Comparison of ENCODE assay signal across 8 cellular contexts in the genomic region with DNA sequence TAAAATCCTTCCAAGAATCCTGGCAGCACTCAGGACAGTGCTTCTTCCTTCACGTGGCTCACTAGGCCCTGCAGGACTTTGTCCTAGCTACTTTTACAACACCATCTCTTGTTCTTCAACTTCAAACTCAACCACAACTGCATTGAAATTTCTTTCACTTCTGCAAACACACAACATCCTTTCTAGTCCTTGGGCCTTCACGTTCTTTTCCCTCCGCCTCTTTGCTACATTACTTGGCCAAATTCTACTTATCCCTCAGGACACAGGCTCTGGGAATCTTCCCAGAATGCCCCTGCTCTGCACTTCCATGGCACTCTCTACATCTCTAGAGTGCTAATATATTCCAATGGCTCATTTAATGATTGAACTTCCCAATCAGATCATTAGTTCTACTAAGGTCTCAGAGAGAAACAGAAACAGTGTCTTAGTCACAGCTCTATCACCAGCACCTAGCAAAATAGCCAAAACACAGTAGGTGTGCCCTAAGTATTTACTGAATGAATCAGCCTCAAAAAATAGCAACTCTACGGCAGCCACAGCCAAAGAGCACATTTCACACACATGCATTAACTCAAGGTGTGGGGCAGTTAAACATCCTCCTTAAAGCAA.
DNase-seq lines count a peak whose midpoint lies in the region; ATAC-seq and TF ChIP-seq lines count a peak whose summit lies in the region.

No MANE protein-coding gene starts in this region.

- no peak overlapping the region for H3K27ac Mint-ChIP-seq in activated B cell treated with CpG ODN at 0.5 μM for 24 hours

- CTCF ChIA-PET in activated B cell treated with CpG ODN at 0.5 μM for 24 hours (lab: Charles Lee): no interaction called here

- H3K27me3 Mint-ChIP-seq in activated B cell treated with CpG ODN at 0.5 μM for 24 hours: no peaks in the 10 kb centered on the region

- ATAC-seq in HG03066 (IDR thresholded peaks at IDR 0.05; ENCODE audit: low read depth, unreplicated experiment): peak; percentile 92
- ATAC-seq in activated B cell treated with CpG ODN at 0.5 μM for 24 hours (ENCODE audit: low read depth): peak; percentile 74

- no peak overlapping the region for H3K4me3 Mint-ChIP-seq in activated B cell treated with CpG ODN at 0.5 μM for 24 hours

- peaks cover 25% of the 10 kb centered on the region for H3K36me3 Mint-ChIP-seq in activated B cell treated with CpG ODN at 0.5 μM for 24 hours (ENCODE audit: low read depth)

- POLR2A ChIA-PET in activated B cell treated with CpG ODN at 0.5 μM for 24 hours (lab: Charles Lee): interaction anchor here (1.3 kb wide), 1 partner anchor 73 kb away, joined by 9 read pairs; the partner anchor contains the start of gene MANBA

- H3K4me1 Mint-ChIP-seq in activated B cell treated with CpG ODN at 0.5 μM for 24 hours: no peaks in the 10 kb centered on the region

- DNase-seq in AG08395 (ENCODE audit: low spot score) (peak; percentile 10), GM19240 (ENCODE audit: insufficient read length, low spot score) (peak; percentile 12), activated B cell treated with CpG ODN at 0.5 μM for 24 hours (no peak), activated gamma-delta T cell treated with Interleukin-2 at 50 U/mL for 16 hours (no peak), dermis blood vessel endothelial cell (no peak)
- no peak for DNase-seq in activated naive CD4-positive, alpha-beta T cell treated with Interleukin-2 at 50 U/mL for 16 hours
- DNase-seq in stimulated activated CD8-positive, alpha-beta memory T cell treated with anti-CD3 and anti-CD28 coated beads, Interleukin-4, amount 100 ng/mL, for 48 hours: no peak

- intact Hi-C loops in activated B cell treated with CpG ODN at 0.5 μM for 24 hours (cut with micrococcal nuclease): loop anchor here (1.0 to 10.0 kb wide), 3 partner anchors 73 to 407 kb away; partner anchors contain the start of genes BDH2, MANBA and SLC9B1

- no peak for TF ChIP-seq CTCF in activated B cell treated with CpG ODN at 0.5 μM for 24 hours (IDR thresholded peaks at IDR 0.05)

- H3K9me3 Mint-ChIP-seq in activated B cell treated with CpG ODN at 0.5 μM for 24 hours: no peaks in the 10 kb centered on the region

Comparison
In these comparisons a context has a peak if more than half of its experiments do, and no peak if none do; other contexts are left out.
1. DNase-seq: peak in AG08395 (single experiment) and GM19240 (single experiment); none in activated B cell treated with CpG ODN at 0.5 μM for 24 hours (single experiment), activated naive CD4-positive, alpha-beta T cell treated with Interleukin-2 at 50 U/mL for 16 hours (single experiment), stimulated activated CD8-positive, alpha-beta memory T cell treated with anti-CD3 and anti-CD28 coated beads, Interleukin-4, amount 100 ng/mL, for 48 hours (single experiment), activated gamma-delta T cell treated with Interleukin-2 at 50 U/mL for 16 hours (single experiment) and dermis blood vessel endothelial cell (single experiment).